In genomic region chr7:43649755-43650274, GRCh38 we compare ENCODE assay signal across 8 cellular contexts.
DNase-seq lines count a peak whose midpoint lies in the region; ATAC-seq and TF ChIP-seq lines count a peak whose summit lies in the region.

No MANE protein-coding gene starts in this region.

- peaks cover 95% of the 10 kb centered on the region for H3K4me1 Mint-ChIP-seq in activated CD4-positive, alpha-beta T cell treated with anti-CD3 and anti-CD28 coated beads, Interleukin-2, amount 10 ng/mL, durations not matched to agents 7 days and 5 days
- H3K4me1 Mint-ChIP-seq in stimulated activated memory B cell treated with anti-CD40 and anti-IgM and Interleukin-4, amounts not matched to agents 10 μg/mL and 1 μg/mL and 100 μg/mL, for 72 hours: peaks cover 90% of the 10 kb centered on the region

- peak; percentile 74 for DNase-seq in GM10248 (ENCODE audit: extremely low spot score)
- peak; percentile 84 for DNase-seq in KBM-7
- peak; percentile 86 for DNase-seq in activated CD4-positive, alpha-beta T cell treated with anti-CD3 and anti-CD28 coated beads, Interleukin-2, amount 10 ng/mL, durations not matched to agents 7 days and 5 days
- DNase-seq in islet precursor cell: no peak
- no peak for DNase-seq in HEK293T (ENCODE audit: extremely low spot score)

- H3K27ac Mint-ChIP-seq in activated CD4-positive, alpha-beta T cell treated with anti-CD3 and anti-CD28 coated beads, Interleukin-2, amount 10 ng/mL, durations not matched to agents 7 days and 5 days: peak overlapping the region; percentile 97
- peak overlapping the region; percentile 69 for H3K27ac Mint-ChIP-seq in stimulated activated memory B cell treated with anti-CD40 and anti-IgM and Interleukin-4, amounts not matched to agents 10 μg/mL and 1 μg/mL and 100 μg/mL, for 72 hours

- H3K4me1 ChIP-seq in gastroesophageal sphincter: peaks cover 40 to 74% (median 55%) of the 10 kb centered on the region in 3 donors

- no peak for TF ChIP-seq EP300 in gastroesophageal sphincter (IDR thresholded peaks at IDR 0.05)

- H3K9me3 Mint-ChIP-seq in activated CD4-positive, alpha-beta T cell treated with anti-CD3 and anti-CD28 coated beads, Interleukin-2, amount 10 ng/mL, durations not matched to agents 7 days and 5 days: peaks cover 4% of the 10 kb centered on the region
- H3K9me3 Mint-ChIP-seq in stimulated activated memory B cell treated with anti-CD40 and anti-IgM and Interleukin-4, amounts not matched to agents 10 μg/mL and 1 μg/mL and 100 μg/mL, for 72 hours: peaks cover 6% of the 10 kb centered on the region

- peaks cover 52% of the 10 kb centered on the region for H3K36me3 Mint-ChIP-seq in activated CD4-positive, alpha-beta T cell treated with anti-CD3 and anti-CD28 coated beads, Interleukin-2, amount 10 ng/mL, durations not matched to agents 7 days and 5 days (ENCODE audit: low read depth)
- H3K36me3 Mint-ChIP-seq in stimulated activated memory B cell treated with anti-CD40 and anti-IgM and Interleukin-4, amounts not matched to agents 10 μg/mL and 1 μg/mL and 100 μg/mL, for 72 hours: peaks cover 43% of the 10 kb centered on the region

- H3K36me3 ChIP-seq in gastroesophageal sphincter: peaks cover 0 to under 1% of the 10 kb centered on the region in 2 donors

- CTCF ChIA-PET in GM10248 (lab: Yijun Ruan, JAX): interaction anchor here (0.7 to 10.1 kb wide), 10 partner anchors 10 to 189 kb away, joined by 3 to 93 read pairs (median 4); partner anchors contain the start of genes COA1 and STK17A
- CTCF ChIA-PET in activated CD4-positive, alpha-beta T cell treated with anti-CD3 and anti-CD28 coated beads, Interleukin-2, amount 10 ng/mL, durations not matched to agents 7 days and 5 days (lab: Charles Lee): interaction anchor here (0.9 to 4.4 kb wide), 12 partner anchors 9 to 81 kb away, joined by 3 to 31 read pairs (median 5); partner anchors contain the start of gene STK17A
- CTCF ChIA-PET in HEK293T (lab: Yijun Ruan, JAX): no interaction called here

- TF ChIP-seq CTCF in GM10248 (IDR thresholded peaks at IDR 0.05; ENCODE audit: control extremely low read depth, extremely low read depth, low read depth, missing control alignments) (no peak), gastroesophageal sphincter (IDR thresholded peaks at IDR 0.05) (no peak)

- peak; percentile 59 for ATAC-seq in GM21529 (IDR thresholded peaks at IDR 0.05; ENCODE audit: unreplicated experiment)
- no peak for ATAC-seq in gastroesophageal sphincter
- ATAC-seq in stimulated activated memory B cell treated with anti-CD40 and anti-IgM and Interleukin-4, amounts not matched to agents 10 μg/mL and 1 μg/mL and 100 μg/mL, for 72 hours: peak; percentile 90

- no peak overlapping the region for H3K4me3 ChIP-seq in gastroesophageal sphincter

- H3K9me3 ChIP-seq in gastroesophageal sphincter: no peaks in the 10 kb centered on the region

- in situ Hi-C loops in KBM-7 (cut with MboI; ENCODE audit: low pct_unique_long_range_greater_than_20kb, low sequenced_read_pairs): no loop called here

- H3K27me3 ChIP-seq in gastroesophageal sphincter: no peaks in the 10 kb centered on the region

- TF ChIP-seq POLR2A in gastroesophageal sphincter (IDR thresholded peaks at IDR 0.05): no peak

- peak overlapping the region; percentile 91 to 98 (median 94) for H3K27ac ChIP-seq in gastroesophageal sphincter

- 57% methylated on average over 4 of the region's 4 CpGs; no CpG with 5 or more reads in 1 of the 2 donors for WGBS in gastroesophageal sphincter (ENCODE audit: low coverage in 1 of 2), 2 donors

- POLR2A ChIA-PET in GM10248 (lab: Yijun Ruan, JAX): interaction anchor here (0.7 to 2.5 kb wide), 5 partner anchors 19 to 67 kb away, joined by 3 to 9 read pairs (median 6); partner anchors contain the start of gene STK17A
- POLR2A ChIA-PET in activated CD4-positive, alpha-beta T cell treated with anti-CD3 and anti-CD28 coated beads, Interleukin-2, amount 10 ng/mL, durations not matched to agents 7 days and 5 days (lab: Charles Lee): interaction anchor here (0.5 to 1.7 kb wide), 3 partner anchors 30 to 67 kb away, joined by 4 to 5 read pairs (median 4); partner anchors contain the start of gene STK17A
- POLR2A ChIA-PET in HEK293T (lab: Yijun Ruan, JAX): no interaction called here

- peak overlapping the region; percentile 84 for H3K4me3 Mint-ChIP-seq in activated CD4-positive, alpha-beta T cell treated with anti-CD3 and anti-CD28 coated beads, Interleukin-2, amount 10 ng/mL, durations not matched to agents 7 days and 5 days
- H3K4me3 Mint-ChIP-seq in stimulated activated memory B cell treated with anti-CD40 and anti-IgM and Interleukin-4, amounts not matched to agents 10 μg/mL and 1 μg/mL and 100 μg/mL, for 72 hours: peak overlapping the region; percentile 60

- no peaks in the 10 kb centered on the region for H3K27me3 Mint-ChIP-seq in activated CD4-positive, alpha-beta T cell treated with anti-CD3 and anti-CD28 coated beads, Interleukin-2, amount 10 ng/mL, durations not matched to agents 7 days and 5 days
- no peaks in the 10 kb centered on the region for H3K27me3 Mint-ChIP-seq in stimulated activated memory B cell treated with anti-CD40 and anti-IgM and Interleukin-4, amounts not matched to agents 10 μg/mL and 1 μg/mL and 100 μg/mL, for 72 hours

TF ChIP-seq in HEK293T, 16 proteins besides CTCF, POLR2A, EP300 and RAD21:
- TF ChIP-seq ZNF384 (IDR thresholded peaks at IDR 0.05): no peak

Comparison
In these comparisons a context has a peak if more than half of its experiments do, and no peak if none do; other contexts are left out.
1. DNase-seq: peak in GM10248 (single experiment), KBM-7 (single experiment) and activated CD4-positive, alpha-beta T cell treated with anti-CD3 and anti-CD28 coated beads, Interleukin-2, amount 10 ng/mL, durations not matched to agents 7 days and 5 days (single experiment); none in islet precursor cell (single experiment) and HEK293T (single experiment).